In genomic region chr17:75407655-75408352, GRCh38 we compare ENCODE assay signal across 21 cellular contexts. TPM values are rescaled to one million over a fixed set of nuclear protein-coding genes. Genes with fewer than 3 reads are reported as not detected.
DNase-seq lines count a peak whose midpoint lies in the region; ATAC-seq, FAIRE-seq and TF ChIP-seq lines count a peak whose summit lies in the region.
"Had no signal": no experiment of that assay in that cellular context is flagged by ENCODE, and none has a peak within 500 bp of the region (broad histone marks: within the 10 kb centered on the region; RNA-seq: fewer than 3 reads in every experiment).

No MANE protein-coding gene starts in this region.

- TF ChIP-seq EP300 in GM12878 (IDR thresholded peaks at IDR 0.05; ENCODE audit: borderline replicate concordance in 1 of 2, control insufficient read depth in 1 of 2, low read depth in 2 of 2, low read length in 2 of 2): no peak

- H3K56ac ChIP-seq in H9 (ENCODE audit: insufficient read length, low read depth, low read length): no peak overlapping the region

- no peak overlapping the region for H3K14ac ChIP-seq in H9 (ENCODE audit: insufficient read depth, low read length)

- H3K9me3 ChIP-seq in CD4-positive, CD25-positive, alpha-beta regulatory T cell (ENCODE audit: control insufficient read depth in 2 of 2, low read length in 2 of 2): no peaks in the 10 kb centered on the region
- H3K9me3 ChIP-seq in H9 (ENCODE audit: control insufficient read depth, low read depth, low read length) (no peaks in the 10 kb centered on the region), GM12878 (replicated peaks; ENCODE audit: control insufficient read depth, insufficient read depth, low read length) (no peaks in the 10 kb centered on the region), heart right ventricle (no peaks in the 10 kb centered on the region)
- H3K9me3 ChIP-seq in naive thymus-derived CD4-positive, alpha-beta T cell (ENCODE audit: control insufficient read depth in 2 of 3, low read length in 3 of 3): no peaks in the 10 kb centered on the region
- H3K9me3 ChIP-seq: SJSA1 had no signal

- no peaks in the 10 kb centered on the region for H3K79me1 ChIP-seq in H9 (ENCODE audit: insufficient read depth, low read depth, low read length, poor library complexity, severe bottlenecking)

- H3K4me3 Mint-ChIP-seq in CD4-positive, CD25-positive, alpha-beta regulatory T cell: peak overlapping the region in 2 of 4 donors; percentile 26 to 34
- H3K4me3 Mint-ChIP-seq in H9: no peak overlapping the region
- no peak overlapping the region for H3K4me3 Mint-ChIP-seq in naive thymus-derived CD4-positive, alpha-beta T cell
- H3K4me3 Mint-ChIP-seq: CD14-positive monocyte, GM23338 had no signal

- SMC1A ChIA-PET in GM12878 (lab: Charles Lee; ENCODE audit: uncharacterized antibody, unreplicated experiment): interaction anchor here (0.8 to 4.0 kb wide), 10 partner anchors 28 to 396 kb away, joined by 3 to 18 read pairs (median 5); partner anchors contain the start of genes GGA3, MIF4GD, MRPS7 and SLC25A19

- H3T11ph ChIP-seq in H9 (ENCODE audit: low read length): no peak overlapping the region

- no peak overlapping the region for H3K27ac ChIP-seq in CD4-positive, CD25-positive, alpha-beta regulatory T cell (ENCODE audit: insufficient read depth, low read length, poor library complexity, severe bottlenecking)
- no peak overlapping the region for H3K27ac ChIP-seq in H9 (ENCODE audit: insufficient read length, low read depth, low read length)
- no peak overlapping the region for H3K27ac ChIP-seq in GM12878 (ENCODE audit: control insufficient read depth, insufficient read depth)
- H3K27ac ChIP-seq in naive thymus-derived CD4-positive, alpha-beta T cell (ENCODE audit: low read depth, low read length): no peak overlapping the region
- no peak overlapping the region for H3K27ac ChIP-seq in heart right ventricle
- H3K27ac ChIP-seq: SJSA1 had no signal

- H3K18ac ChIP-seq in H9 (ENCODE audit: insufficient read length, low read depth, low read length): no peak overlapping the region

- H2BK120ac ChIP-seq in H9 (ENCODE audit: low read depth, low read length, poor library complexity, severe bottlenecking): no peak overlapping the region

- H3K23ac ChIP-seq in H9 (ENCODE audit: insufficient read length, low read depth, low read length): no peak overlapping the region

- no peaks in the 10 kb centered on the region for H3K36me3 Mint-ChIP-seq in CD4-positive, CD25-positive, alpha-beta regulatory T cell
- no peaks in the 10 kb centered on the region for H3K36me3 Mint-ChIP-seq in H9 (ENCODE audit: insufficient read depth in 1 of 3, low read depth in 3 of 3)
- H3K36me3 Mint-ChIP-seq in naive thymus-derived CD4-positive, alpha-beta T cell: peaks cover 0 to 5% (median 0%) of the 10 kb centered on the region in 5 donors

- no peak overlapping the region for H4K5ac ChIP-seq in H9 (ENCODE audit: insufficient read length, low read depth, low read length)

- H2AK5ac ChIP-seq in H9 (ENCODE audit: insufficient read length, low read length): no peak overlapping the region

- H3K4ac ChIP-seq in H9 (ENCODE audit: low read depth, low read length): no peak overlapping the region

- H2BK15ac ChIP-seq in H9 (ENCODE audit: low read depth, low read length): no peak overlapping the region

- no CpG with 5 or more reads among the region's 2 CpGs for WGBS in H9 (ENCODE audit: extremely low coverage, insufficient read length, low lambda C conversion rate)
- 98% methylated on average over 2 of the region's 2 CpGs for WGBS in GM12878 (ENCODE audit: insufficient coverage, insufficient replicate concordance, low lambda C conversion rate, missing lambda C conversion rate)
- 86 to 92% methylated on average over 2 of the region's 2 CpGs for WGBS in heart right ventricle, 2 donors

- H4K20me1 ChIP-seq in H9 (ENCODE audit: control insufficient read depth, insufficient read depth, insufficient read length) (no peaks in the 10 kb centered on the region), GM12878 (ENCODE audit: control insufficient read depth, insufficient read depth) (no peaks in the 10 kb centered on the region)

- H3K27me3 Mint-ChIP-seq in CD4-positive, CD25-positive, alpha-beta regulatory T cell: peaks cover 10% of the 10 kb centered on the region
- H3K27me3 Mint-ChIP-seq in H9 (ENCODE audit: low read depth): peaks cover 7% of the 10 kb centered on the region
- no peaks in the 10 kb centered on the region for H3K27me3 Mint-ChIP-seq in naive thymus-derived CD4-positive, alpha-beta T cell

- H4K8ac ChIP-seq in H9 (replicated peaks; ENCODE audit: insufficient read length, low read depth, low read length): no peak overlapping the region

- peak overlapping the region in 2 of 3 donors; percentile 12 to 52 for H3K27ac Mint-ChIP-seq in CD4-positive, CD25-positive, alpha-beta regulatory T cell
- H3K27ac Mint-ChIP-seq in H9: no peak overlapping the region
- peak overlapping the region in 5 of 9 donors; percentile 9 to 80 (median 22) for H3K27ac Mint-ChIP-seq in naive thymus-derived CD4-positive, alpha-beta T cell
- H3K27ac Mint-ChIP-seq: GM23338 had no signal

- H3K9ac ChIP-seq in H9 (ENCODE audit: extremely low read depth, insufficient read length, low read length): no peak overlapping the region
- no peak overlapping the region for H3K9ac ChIP-seq in GM12878 (ENCODE audit: control insufficient read depth, insufficient read depth, low read length)

- ATAC-seq in CD4-positive, CD25-positive, alpha-beta regulatory T cell (ENCODE audit: low read depth in 2 of 2): no peak
- ATAC-seq in GM12878: no peak
- no peak for ATAC-seq in naive thymus-derived CD4-positive, alpha-beta T cell
- no peak for ATAC-seq in heart right ventricle
- no peak for ATAC-seq in HG03571 (IDR thresholded peaks at IDR 0.05; ENCODE audit: unreplicated experiment)
- ATAC-seq in GM18520 (IDR thresholded peaks at IDR 0.05; ENCODE audit: unreplicated experiment): no peak
- ATAC-seq: GM23338 had no signal

- TF ChIP-seq CTCF in H9 (conservative IDR thresholded peaks at IDR 0.05) (no peak), GM12878 (IDR thresholded peaks at IDR 0.05 in 2 of 3, conservative IDR thresholded peaks at IDR 0.05 in 1 of 3; ENCODE audit: control insufficient read depth in 2 of 3, extremely low read depth in 1 of 3, insufficient read depth in 1 of 3, low read depth in 3 of 3, low read length in 3 of 3) (no peak), heart right ventricle (IDR thresholded peaks at IDR 0.05) (no peak)

- no peak for TF ChIP-seq RAD21 in GM12878 (IDR thresholded peaks at IDR 0.05; ENCODE audit: insufficient read depth, low read depth, low read length)

- no peaks in the 10 kb centered on the region for H3K36me3 ChIP-seq in CD4-positive, CD25-positive, alpha-beta regulatory T cell (ENCODE audit: control insufficient read depth, insufficient read depth, low read length)
- H3K36me3 ChIP-seq in GM12878 (ENCODE audit: control insufficient read depth in 2 of 2, insufficient read depth in 2 of 2, low read length in 1 of 2): no peaks in the 10 kb centered on the region
- H3K36me3 ChIP-seq in naive thymus-derived CD4-positive, alpha-beta T cell (ENCODE audit: control insufficient read depth in 2 of 3, insufficient read depth in 3 of 3, low read length in 3 of 3): peaks cover 0 to 7% (median 0%) of the 10 kb centered on the region in 3 experiments
- no peaks in the 10 kb centered on the region for H3K36me3 ChIP-seq in heart right ventricle

- peak; percentile 38 for FAIRE-seq in GM12878 (lab: Jason Lieb, UNC)
- FAIRE-seq: GM12892, GM18507 had no signal

- no peak overlapping the region for H4K91ac ChIP-seq in H9 (ENCODE audit: insufficient read length, low read depth, low read length)

- H3K27me3 ChIP-seq in CD4-positive, CD25-positive, alpha-beta regulatory T cell (ENCODE audit: control insufficient read depth, insufficient read depth, low read length): no peaks in the 10 kb centered on the region
- H3K27me3 ChIP-seq in H9 (ENCODE audit: insufficient read depth, low read length) (no peaks in the 10 kb centered on the region), GM12878 (replicated peaks in 1 of 2; ENCODE audit: control insufficient read depth in 2 of 2, insufficient read depth in 2 of 2, low read length in 1 of 2) (no peaks in the 10 kb centered on the region), heart right ventricle (no peaks in the 10 kb centered on the region)
- H3K27me3 ChIP-seq in naive thymus-derived CD4-positive, alpha-beta T cell (ENCODE audit: control insufficient read depth in 2 of 2, insufficient read depth in 2 of 2, low read length in 2 of 2): no peaks in the 10 kb centered on the region

- H2BK12ac ChIP-seq in H9 (ENCODE audit: insufficient read length, low read depth, low read length): no peak overlapping the region

- H3K4me1 ChIP-seq in CD4-positive, CD25-positive, alpha-beta regulatory T cell (ENCODE audit: control insufficient read depth, insufficient read depth, low read length, poor library complexity, severe bottlenecking): peaks cover 35% of the 10 kb centered on the region
- H3K4me1 ChIP-seq in H9 (ENCODE audit: insufficient read depth, low read length) (no peaks in the 10 kb centered on the region), GM12878 (ENCODE audit: control insufficient read depth, insufficient read depth, low read length) (peaks cover 20% of the 10 kb centered on the region), heart right ventricle (peaks cover 0 to 34% (median 25%) of the 10 kb centered on the region in 9 donors)
- peaks cover 12 to 26% of the 10 kb centered on the region in 2 donors for H3K4me1 ChIP-seq in naive thymus-derived CD4-positive, alpha-beta T cell (ENCODE audit: control insufficient read depth in 2 of 2, insufficient read depth in 2 of 2, low read length in 2 of 2)

- no peak overlapping the region for H2BK20ac ChIP-seq in H9 (ENCODE audit: low read depth, low read length, poor library complexity, severe bottlenecking)

- H3K4me2 ChIP-seq in H9 (ENCODE audit: insufficient read depth, insufficient read length, low read length): no peak overlapping the region
- no peak overlapping the region for H3K4me2 ChIP-seq in GM12878 (ENCODE audit: control insufficient read depth, insufficient read depth)
- H3K4me2 ChIP-seq: GM23338 had no signal

- H2BK5ac ChIP-seq in H9 (ENCODE audit: insufficient read length, low read length): no peak overlapping the region

- peaks cover 4% of the 10 kb centered on the region; the same call in 1 of the 2 replicates for H3K79me2 ChIP-seq in H9 (ENCODE audit: insufficient read depth, low read length)
- peaks cover 31% of the 10 kb centered on the region for H3K79me2 ChIP-seq in GM12878 (ENCODE audit: control insufficient read depth, insufficient read depth, low read length)

- intact Hi-C loops in GM12878 (cut with micrococcal nuclease; ENCODE audit: unreplicated experiment) (no loop called here), heart right ventricle (cut with DNase I) (loop anchor here in 4 of 10 donors (5.0 to 10.0 kb wide), 4 partner anchors 86 to 303 kb away; partner anchors contain the start of genes ARMC7 (in 1 of the 4) and MIF4GD (in 1 of the 4))
- intact Hi-C loops in naive thymus-derived CD4-positive, alpha-beta T cell (cut with micrococcal nuclease): loop anchor here (5.0 to 10.0 kb wide), 2 partner anchors 373 to 436 kb away; partner anchors contain the start of gene HID1 (in 1 of the 2)

- POLR2A ChIA-PET in GM12878 (lab: Charles Lee): interaction anchor here (0.6 to 1.2 kb wide), 8 partner anchors 46 to 133 kb away, joined by 3 to 5 read pairs (median 3); partner anchors contain the start of gene SLC25A19
- POLR2A ChIA-PET in naive thymus-derived CD4-positive, alpha-beta T cell (lab: Charles Lee): interaction anchor here (0.6 to 3.4 kb wide), 5 partner anchors 62 to 137 kb away, joined by 3 to 32 read pairs (median 4); partner anchors contain the start of genes MIF4GD and SLC25A19

- no peak for TF ChIP-seq POLR2A in GM12878 (IDR thresholded peaks at IDR 0.05; ENCODE audit: low read depth, low read length)

- CTCF ChIA-PET in GM12878 (lab: Yijun Ruan, JAX): interaction anchor here (0.7 to 6.1 kb wide), 5 partner anchors 86 to 137 kb away, joined by 3 to 52 read pairs (median 8); partner anchors contain the start of genes MIF4GD and SLC25A19
- CTCF ChIA-PET in naive thymus-derived CD4-positive, alpha-beta T cell (lab: Charles Lee): interaction anchor here (1.0 to 2.7 kb wide), 2 partner anchors 85 kb away, joined by 8 to 14 read pairs; no protein-coding TSS in a partner anchor

- BruUV-seq in GM12878 (replicated peaks; lab: Mats Ljungman, UMichigan): no TSS peak

- peaks cover 9% of the 10 kb centered on the region for H3K23me2 ChIP-seq in H9 (ENCODE audit: insufficient read length, low read depth, low read length, poor library complexity, severe bottlenecking)

- RAD21 ChIA-PET in GM12878 (lab: Charles Lee; ENCODE audit: unreplicated experiment): interaction anchor here (0.6 to 5.0 kb wide), 6 partner anchors 27 to 119 kb away, joined by 3 to 46 read pairs (median 9); partner anchors contain the start of gene SLC25A19

- no peak for DNase-seq in CD4-positive, CD25-positive, alpha-beta regulatory T cell
- DNase-seq in H9 (peak; percentile 5), GM12878 (ENCODE audit: low read depth, low spot score) (no peak), NCI-H2227 (lab: John Stamatoyannopoulos, UW; ENCODE audit: unreplicated experiment) (no peak), heart right ventricle (no peak)
- DNase-seq in naive thymus-derived CD4-positive, alpha-beta T cell: no peak
- DNase-seq: ACHN, DMS153, NCI-H1092 treated with DMSO at 0.1 percent for 48 hours, NCI-H146, NCI-H2029 treated with DMSO at 0.1 percent for 48 hours, NCI-H510A treated with DMSO at 0.1 percent for 48 hours, NCI-H774, SW 1271 had no signal

- H2AFZ ChIP-seq in H9 (ENCODE audit: low read length) (no peak overlapping the region), GM12878 (ENCODE audit: control insufficient read depth, low read depth, low read length) (no peak overlapping the region)
- H2AFZ ChIP-seq: GM23338 had no signal

- no peaks in the 10 kb centered on the region for H3K9me3 Mint-ChIP-seq in CD4-positive, CD25-positive, alpha-beta regulatory T cell
- no peaks in the 10 kb centered on the region for H3K9me3 Mint-ChIP-seq in H9
- H3K9me3 Mint-ChIP-seq in naive thymus-derived CD4-positive, alpha-beta T cell: peaks cover 0 to 2% (median 0%) of the 10 kb centered on the region in 11 donors
- H3K9me3 Mint-ChIP-seq: GM23338 had no signal

- H3K4me3 ChIP-seq in CD4-positive, CD25-positive, alpha-beta regulatory T cell (ENCODE audit: low read depth, low read length): no peak overlapping the region
- H3K4me3 ChIP-seq in GM12878: no peak overlapping the region
- H3K4me3 ChIP-seq in naive thymus-derived CD4-positive, alpha-beta T cell (ENCODE audit: low read length): no peak overlapping the region
- H3K4me3 ChIP-seq in heart right ventricle: no peak overlapping the region
- H3K4me3 ChIP-seq: GM23338, SJSA1 had no signal

- peaks cover 13 to 44% (median 30%) of the 10 kb centered on the region in 4 donors for H3K4me1 Mint-ChIP-seq in CD4-positive, CD25-positive, alpha-beta regulatory T cell
- peaks cover 21 to 26% of the 10 kb centered on the region in 2 experiments for H3K4me1 Mint-ChIP-seq in H9
- peaks cover 32 to 49% (median 47%) of the 10 kb centered on the region in 7 donors for H3K4me1 Mint-ChIP-seq in naive thymus-derived CD4-positive, alpha-beta T cell

- in situ Hi-C loops in GM12878 (cut with MboI): no loop called here

RNA-seq across cellular contexts. Expression of gene GRB2, which starts 2.3 kb away (rescaled TPM):
- total RNA-seq in CD4-positive, CD25-positive, alpha-beta regulatory T cell: 142 TPM
- polyA plus RNA-seq in CD4-positive, CD25-positive, alpha-beta regulatory T cell: 100 to 1,000 TPM; 131 to 152 (median 138) TPM
- total RNA-seq in H9 (2021) (87.7 and 91.7 TPM in 2 replicates), GM12878 (2014; rRNA removed) (161 and 168 TPM in 2 replicates), GM12878 (2014; rRNA removed; fragmentation: Illumina TruSeq; extraction: Trizol) (113 and 118 TPM in 2 replicates), GM12878 (2021) (207 and 214 TPM in 2 replicates), heart right ventricle (10 to 100 TPM; 43.9 to 85.5 (median 52.0) TPM)
- total RNA-seq in GM12878 (2013; cell fraction: nucleolus; rRNA removed): 189 and 244 TPM in 2 replicates
- 75.8 TPM for polyA plus RNA-seq in GM12878 (2011; ENCODE audit: low read depth)
- polyA plus RNA-seq in GM12878 (2011; rRNA removed) (133 and 196 TPM in 2 replicates), GM12878 (2014; fragmentation: Illumina TruSeq; extraction: Trizol) (141 and 201 TPM in 2 replicates), GM12878 (2014; fragmentation: Nextera tagmentation; extraction: Ambion mirVana) (100 to 1,000 TPM; 113 to 152 TPM), GM12878 (2014; rRNA removed) (164 and 180 TPM in 2 replicates), GM12878 (2016; fragmentation: Nextera tagmentation; extraction: Ambion mirVana) (100 to 1,000 TPM; 263 to 268 TPM), heart right ventricle (10 to 100 TPM; 23.5 to 54.0 TPM)
- 121 and 130 TPM in 2 replicates for polyA plus RNA-seq in GM12878 (2011; cell fraction: cytosol; rRNA removed)
- 40.5 and 43.7 TPM in 2 replicates for polyA plus RNA-seq in GM12878 (2011; cell fraction: nucleus; rRNA removed)
- polyA plus RNA-seq in GM12878 (2012): 118 and 123 TPM in 2 replicates
- 52.6 and 94.4 TPM in 2 replicates for polyA minus RNA-seq in GM12878 (2011; rRNA and poly(A)+ RNA removed)
- 19.2 and 20.6 TPM in 2 replicates for polyA minus RNA-seq in GM12878 (2011; cell fraction: cytosol; rRNA and poly(A)+ RNA removed)
- polyA minus RNA-seq in GM12878 (2011; cell fraction: nucleus; rRNA and poly(A)+ RNA removed): 31.8 and 65.3 TPM in 2 replicates
- 100 to 1,000 TPM; 112 to 167 (median 139) TPM for total RNA-seq in naive thymus-derived CD4-positive, alpha-beta T cell
- polyA plus RNA-seq in naive thymus-derived CD4-positive, alpha-beta T cell: 100 to 1,000 TPM; 151 to 165 TPM

RNA-seq across cellular contexts. Expression of gene TMEM94, which starts 48.6 kb away (rescaled TPM):
- total RNA-seq in CD4-positive, CD25-positive, alpha-beta regulatory T cell: 94.7 TPM
- 1 to 10 TPM; 4.0 to 8.4 (median 6.2) TPM for polyA plus RNA-seq in CD4-positive, CD25-positive, alpha-beta regulatory T cell
- total RNA-seq in H9 (2021): 61.4 and 67.9 TPM in 2 replicates
- 124 and 144 TPM in 2 replicates for total RNA-seq in GM12878 (2013; cell fraction: nucleolus; rRNA removed)
- total RNA-seq in GM12878 (2014; rRNA removed): 23.9 and 31.4 TPM in 2 replicates
- total RNA-seq in GM12878 (2014; rRNA removed; fragmentation: Illumina TruSeq; extraction: Trizol): 15.4 and 15.8 TPM in 2 replicates
- total RNA-seq in GM12878 (2021): 59.0 and 70.7 TPM in 2 replicates
- polyA plus RNA-seq in GM12878 (2011; ENCODE audit: low read depth): 23.7 TPM
- polyA plus RNA-seq in GM12878 (2011; rRNA removed): 9.8 and 21.9 TPM in 2 replicates
- polyA plus RNA-seq in GM12878 (2011; cell fraction: cytosol; rRNA removed): 23.8 and 24.1 TPM in 2 replicates
- polyA plus RNA-seq in GM12878 (2011; cell fraction: nucleus; rRNA removed): 363 and 387 TPM in 2 replicates
- polyA plus RNA-seq in GM12878 (2012): 63.2 and 64.4 TPM in 2 replicates
- polyA plus RNA-seq in GM12878 (2014; fragmentation: Illumina TruSeq; extraction: Trizol): 11.9 and 46.5 TPM in 2 replicates
- 1 to 10 TPM in 1 of 2 experiments, under 1 TPM in 1; 0.31 to 2.3 TPM for polyA plus RNA-seq in GM12878 (2014; fragmentation: Nextera tagmentation; extraction: Ambion mirVana)
- polyA plus RNA-seq in GM12878 (2014; rRNA removed): 41.7 and 50.5 TPM in 2 replicates
- 10 to 100 TPM; 21.2 to 26.9 TPM for polyA plus RNA-seq in GM12878 (2016; fragmentation: Nextera tagmentation; extraction: Ambion mirVana)
- 21.6 and 44.4 TPM in 2 replicates for polyA minus RNA-seq in GM12878 (2011; rRNA and poly(A)+ RNA removed)
- 19.4 and 25.9 TPM in 2 replicates for polyA minus RNA-seq in GM12878 (2011; cell fraction: cytosol; rRNA and poly(A)+ RNA removed)
- 49.2 and 74.5 TPM in 2 replicates for polyA minus RNA-seq in GM12878 (2011; cell fraction: nucleus; rRNA and poly(A)+ RNA removed)
- 10 to 100 TPM; 74.1 to 97.2 (median 81.9) TPM for total RNA-seq in naive thymus-derived CD4-positive, alpha-beta T cell
- 10 to 100 TPM; 11.7 to 27.2 TPM for polyA plus RNA-seq in naive thymus-derived CD4-positive, alpha-beta T cell
- 10 to 100 TPM; 29.0 to 66.7 (median 41.3) TPM for total RNA-seq in heart right ventricle
- 10 to 100 TPM; 25.6 to 56.1 TPM for polyA plus RNA-seq in heart right ventricle

Comparison
In these comparisons a context has a peak if more than half of its experiments do, and no peak if none do; other contexts are left out.
1. H3K27ac Mint-ChIP-seq: peak in CD4-positive, CD25-positive, alpha-beta regulatory T cell (2 of 3) and naive thymus-derived CD4-positive, alpha-beta T cell (5 of 9); none in H9 (0 of 3).